Comparison of ENCODE assay signal across 1 cellular context in genomic region chr6:18215436-18215835, GRCh38.
TF ChIP-seq lines count a peak whose summit lies in the region.

No MANE protein-coding gene starts in this region.

TF ChIP-seq in IMR-90, 13 proteins besides CTCF, POLR2A, EP300 and RAD21 (continued from another document):
- no peak for TF ChIP-seq MAZ (IDR thresholded peaks at IDR 0.05; ENCODE audit: borderline replicate concordance, low read depth, low read length)
- TF ChIP-seq RCOR1 (IDR thresholded peaks at IDR 0.05; ENCODE audit: insufficient replicate concordance, low read length): no peak
- no peak for TF ChIP-seq BHLHE40 (IDR thresholded peaks at IDR 0.05; ENCODE audit: low read depth, low read length)
- no peak for TF ChIP-seq FOS (IDR thresholded peaks at IDR 0.05; ENCODE audit: low read depth, low read length)
- no peak for TF ChIP-seq RFX5 (IDR thresholded peaks at IDR 0.05; ENCODE audit: low read depth, low read length)
- no peak for TF ChIP-seq NFE2L2 (IDR thresholded peaks at IDR 0.05; ENCODE audit: low read depth, low read length)
- TF ChIP-seq CEBPB (IDR thresholded peaks at IDR 0.05; ENCODE audit: low read depth, low read length): no peak
